ENCODE assay signal across 22 cellular contexts in the genomic region with DNA sequence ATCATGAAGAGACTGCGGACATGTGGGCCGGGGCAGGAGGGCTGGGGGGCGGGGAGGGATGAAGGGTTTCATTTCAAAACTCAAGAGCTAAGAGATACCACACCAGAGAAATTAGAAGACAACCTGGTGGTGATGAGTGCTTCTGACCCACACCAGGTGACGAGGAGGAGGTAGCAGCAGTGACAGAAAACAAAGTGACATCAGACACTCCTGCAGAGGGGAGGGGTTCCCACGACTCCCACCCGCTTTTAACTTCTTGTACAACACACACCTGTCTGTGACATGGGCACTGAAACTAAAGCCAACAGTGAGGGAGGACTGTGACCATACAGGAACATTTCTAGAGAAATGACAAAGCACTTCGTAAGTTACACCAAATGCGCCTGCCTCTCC.
DNase-seq lines count a peak whose midpoint lies in the region; ATAC-seq, FAIRE-seq and TF ChIP-seq lines count a peak whose summit lies in the region.
"Had no signal": no experiment of that assay in that cellular context is flagged by ENCODE, and none has a peak within 500 bp of the region (broad histone marks: within the 10 kb centered on the region; RNA-seq: fewer than 3 reads in every experiment).

No MANE protein-coding gene starts in this region.

- no peak for TF ChIP-seq RAD21 in K562 (CRISPR knock-in tag; conservative IDR thresholded peaks at IDR 0.05 in 1 of 2, IDR thresholded peaks at IDR 0.05 in 1 of 2)

- peaks cover 100% of the 10 kb centered on the region for H3K79me2 ChIP-seq in K562 (ENCODE audit: control insufficient read depth, insufficient read depth, low read length)

- no peak for TF ChIP-seq EP300 in K562 (IDR thresholded peaks at IDR 0.05; ENCODE audit: low read length)

- no peak overlapping the region for H3K4me3 Mint-ChIP-seq in T-helper 1 cell treated with Interleukin-12 subunit alpha and Interleukin-12 subunit beta and Interleukin-4 antibody, amounts not matched to agents 30 μg/mL and 1 μg/mL, for 36 hours
- peak overlapping the region in 1 of 8 donors; percentile 52 for H3K4me3 Mint-ChIP-seq in CD4-positive, alpha-beta memory T cell
- H3K4me3 Mint-ChIP-seq in CD14-positive monocyte: no peak overlapping the region
- H3K4me3 Mint-ChIP-seq: activated CD4-positive, alpha-beta T cell treated with anti-CD3 and anti-CD28 coated beads, Interleukin-2, amount 10 ng/mL, durations not matched to agents 7 days and 5 days; activated naive CD8-positive, alpha-beta T cell treated with anti-CD3 and anti-CD28 coated beads, Interleukin-2, amount 10 ng/mL, durations not matched to agents 7 days and 5 days had no signal

- H4K20me1 ChIP-seq in K562 (replicated peaks; ENCODE audit: control insufficient read depth, insufficient read depth, low read length): peaks cover 84% of the 10 kb centered on the region

- no peaks in the 10 kb centered on the region for H3K27me3 ChIP-seq in CD4-positive, alpha-beta memory T cell (ENCODE audit: insufficient read depth, low read length)
- H3K27me3 ChIP-seq in K562 (ENCODE audit: control insufficient read depth in 2 of 2, insufficient read depth in 2 of 2, low read length in 2 of 2) (no peaks in the 10 kb centered on the region), neutrophil (no peaks in the 10 kb centered on the region), heart right ventricle (no peaks in the 10 kb centered on the region)
- H3K27me3 ChIP-seq: dorsolateral prefrontal cortex, thyroid gland had no signal

- intact Hi-C loops in CD4-positive, alpha-beta memory T cell (cut with micrococcal nuclease): no loop called here
- intact Hi-C loops in K562 (cut with micrococcal nuclease) (no loop called here), CD14-positive monocyte (cut with micrococcal nuclease) (no loop called here), heart right ventricle (cut with DNase I) (no loop called here)

- no peaks in the 10 kb centered on the region for H3K27me3 Mint-ChIP-seq in T-helper 1 cell treated with Interleukin-12 subunit alpha and Interleukin-12 subunit beta and Interleukin-4 antibody, amounts not matched to agents 30 μg/mL and 1 μg/mL, for 36 hours (ENCODE audit: low read depth)
- H3K27me3 Mint-ChIP-seq in CD4-positive, alpha-beta memory T cell: no peaks in the 10 kb centered on the region
- H3K27me3 Mint-ChIP-seq in CD14-positive monocyte (ENCODE audit: low read depth in 3 of 3): peaks cover 0 to 5% (median 4%) of the 10 kb centered on the region in 3 donors
- H3K27me3 Mint-ChIP-seq: activated CD4-positive, alpha-beta T cell treated with anti-CD3 and anti-CD28 coated beads, Interleukin-2, amount 10 ng/mL, durations not matched to agents 7 days and 5 days; activated naive CD8-positive, alpha-beta T cell treated with anti-CD3 and anti-CD28 coated beads, Interleukin-2, amount 10 ng/mL, durations not matched to agents 7 days and 5 days had no signal

- no peak overlapping the region for H3K9ac ChIP-seq in K562 (ENCODE audit: insufficient read depth in 1 of 2, low read depth in 2 of 2, low read length in 2 of 2)

- POLR2A ChIA-PET in CD4-positive, alpha-beta memory T cell (lab: Charles Lee; ENCODE audit: partially characterized antibody): no interaction called here
- POLR2A ChIA-PET in K562 (lab: Yijun Ruan, JAX): no interaction called here

- H2AFZ ChIP-seq in K562 (ENCODE audit: low read depth, low read length): no peak overlapping the region

- no peak for FAIRE-seq in K562 (lab: Jason Lieb, UNC)
- FAIRE-seq: GM18507 had no signal

- no peak for TF ChIP-seq CTCF in K562 (IDR thresholded peaks at IDR 0.05 in 2 of 3, conservative IDR thresholded peaks at IDR 0.05 in 1 of 3; ENCODE audit: insufficient read depth in 2 of 3, low read depth in 1 of 3, low read length in 3 of 3)
- no peak for TF ChIP-seq CTCF in neutrophil (IDR thresholded peaks at IDR 0.05)
- TF ChIP-seq CTCF in CD14-positive monocyte (IDR thresholded peaks at IDR 0.05): no peak
- TF ChIP-seq CTCF in heart right ventricle (IDR thresholded peaks at IDR 0.05): no peak

- 45% methylated on average over 7 of the region's 8 CpGs for WGBS in K562 (ENCODE audit: insufficient coverage, low coverage, missing lambda C conversion rate)
- 72 to 80% methylated on average over 8 of the region's 8 CpGs for WGBS in heart right ventricle, 2 donors

- ATAC-seq in K562 (peak; percentile 52), heart right ventricle (no peak)

- TF ChIP-seq POLR2A in K562 (conservative IDR thresholded peaks at IDR 0.05): no peak

- no peak overlapping the region; the same call in 1 of the 2 replicates for H3K4me2 ChIP-seq in K562 (ENCODE audit: insufficient read depth, low read length)

- peaks cover 7% of the 10 kb centered on the region for H3K36me3 Mint-ChIP-seq in T-helper 1 cell treated with Interleukin-12 subunit alpha and Interleukin-12 subunit beta and Interleukin-4 antibody, amounts not matched to agents 30 μg/mL and 1 μg/mL, for 36 hours (ENCODE audit: low read depth)
- H3K36me3 Mint-ChIP-seq in CD4-positive, alpha-beta memory T cell: peaks cover 11 to 16% of the 10 kb centered on the region in 2 donors
- H3K36me3 Mint-ChIP-seq in CD14-positive monocyte: peaks cover 10 to 24% of the 10 kb centered on the region in 2 donors

- no peak overlapping the region for H3K4me3 ChIP-seq in CD4-positive, alpha-beta memory T cell (ENCODE audit: low read length in 2 of 2)
- H3K4me3 ChIP-seq in K562 (no peak overlapping the region), neutrophil (ENCODE audit: low read depth in 1 of 2, low read length in 1 of 2) (no peak overlapping the region), heart right ventricle (no peak overlapping the region)
- H3K4me3 ChIP-seq: dorsolateral prefrontal cortex, lung, thyroid gland had no signal

- CTCF ChIA-PET in CD4-positive, alpha-beta memory T cell (lab: Charles Lee; ENCODE audit: partially characterized antibody): no interaction called here
- CTCF ChIA-PET in K562 (lab: Yijun Ruan, JAX; ENCODE audit: low intra/inter-chr PET ratio): no interaction called here

- BruUV-seq in K562 (replicated peaks; lab: Mats Ljungman, UMichigan): no TSS peak

- in situ Hi-C loops in K562 (cut with MboI): no loop called here

- peaks cover 43% of the 10 kb centered on the region for H3K4me1 Mint-ChIP-seq in T-helper 1 cell treated with Interleukin-12 subunit alpha and Interleukin-12 subunit beta and Interleukin-4 antibody, amounts not matched to agents 30 μg/mL and 1 μg/mL, for 36 hours (ENCODE audit: low read depth)
- H3K4me1 Mint-ChIP-seq in CD4-positive, alpha-beta memory T cell: peaks cover 44 to 94% (median 72%) of the 10 kb centered on the region in 4 donors
- H3K4me1 Mint-ChIP-seq in CD14-positive monocyte: peaks cover 20% of the 10 kb centered on the region

- no peak overlapping the region for H3K27ac ChIP-seq in CD4-positive, alpha-beta memory T cell (ENCODE audit: low read depth, low read length)
- H3K27ac ChIP-seq in K562 (ENCODE audit: extremely low read depth, low read depth, low read length) (no peak overlapping the region; the same call in 2 of the 3 replicates), neutrophil (peak overlapping the region; percentile 10), heart right ventricle (peak overlapping the region in 2 of 10 donors; percentile 8 to 25), substantia nigra (ENCODE audit: low read depth, low read length, poor library complexity, severe bottlenecking) (no peak overlapping the region)
- H3K27ac ChIP-seq: 22Rv1, HL-60, thyroid gland had no signal

- no peaks in the 10 kb centered on the region for H3K36me3 ChIP-seq in CD4-positive, alpha-beta memory T cell (ENCODE audit: insufficient read depth, low read length)
- H3K36me3 ChIP-seq in K562 (ENCODE audit: control insufficient read depth, insufficient read depth, low read length) (peaks cover 18% of the 10 kb centered on the region), neutrophil (no peaks in the 10 kb centered on the region), heart right ventricle (no peaks in the 10 kb centered on the region)
- H3K36me3 ChIP-seq: thyroid gland had no signal

- H3K9me3 Mint-ChIP-seq in T-helper 1 cell treated with Interleukin-12 subunit alpha and Interleukin-12 subunit beta and Interleukin-4 antibody, amounts not matched to agents 30 μg/mL and 1 μg/mL, for 36 hours: peaks cover 5% of the 10 kb centered on the region
- H3K9me3 Mint-ChIP-seq in CD4-positive, alpha-beta memory T cell: peaks cover 0 to 5% (median 0%) of the 10 kb centered on the region in 8 donors
- peaks cover 7 to 15% (median 11%) of the 10 kb centered on the region in 7 donors for H3K9me3 Mint-ChIP-seq in CD14-positive monocyte

- H3K9me1 ChIP-seq in K562 (ENCODE audit: control insufficient read depth, insufficient read depth, low read length): peaks cover 14% of the 10 kb centered on the region

- no peak for DNase-seq in T-helper 1 cell
- no peak for DNase-seq in CD4-positive, alpha-beta memory T cell
- DNase-seq in K562 (ENCODE audit: extremely low read depth in 1 of 4, low spot score in 3 of 4): no peak
- no peak for DNase-seq in CD14-positive monocyte (ENCODE audit: low spot score)
- no peak for DNase-seq in heart right ventricle
- DNase-seq in substantia nigra (lab: John Stamatoyannopoulos, UW): no peak
- DNase-seq: activated CD4-positive, alpha-beta T cell treated with anti-CD3 and anti-CD28 coated beads, Interleukin-2, amount 10 ng/mL, durations not matched to agents 7 days and 5 days; activated naive CD8-positive, alpha-beta T cell treated with anti-CD3 and anti-CD28 coated beads, Interleukin-2, amount 10 ng/mL, durations not matched to agents 7 days and 5 days; cerebellar nuclear complex; dorsolateral prefrontal cortex; GDM1; NCI-H1092; NCI-H2029; NCI-H748 treated with DMSO at 0.1 percent for 48 hours; stimulated activated CD4-positive, alpha-beta T cell treated with anti-CD3 and anti-CD28 coated beads, Interleukin-1b, Interleukin-23, amount 100 ng/mL, for 48 hours; thyroid gland had no signal

- peak overlapping the region; percentile 21 for H3K27ac Mint-ChIP-seq in T-helper 1 cell treated with Interleukin-12 subunit alpha and Interleukin-12 subunit beta and Interleukin-4 antibody, amounts not matched to agents 30 μg/mL and 1 μg/mL, for 36 hours
- peak overlapping the region in 4 of 7 donors; percentile 25 to 72 (median 46) for H3K27ac Mint-ChIP-seq in CD4-positive, alpha-beta memory T cell
- peak overlapping the region in 3 of 7 donors; percentile 20 to 47 (median 31) for H3K27ac Mint-ChIP-seq in CD14-positive monocyte
- H3K27ac Mint-ChIP-seq: activated CD4-positive, alpha-beta T cell treated with anti-CD3 and anti-CD28 coated beads, Interleukin-2, amount 10 ng/mL, durations not matched to agents 7 days and 5 days had no signal

- no peaks in the 10 kb centered on the region for H3K9me3 ChIP-seq in CD4-positive, alpha-beta memory T cell (ENCODE audit: control insufficient read depth in 1 of 2, low read length in 2 of 2)
- no peaks in the 10 kb centered on the region for H3K9me3 ChIP-seq in K562 (replicated peaks; ENCODE audit: control insufficient read depth, insufficient read depth, low read depth, low read length)
- H3K9me3 ChIP-seq in neutrophil: no peaks in the 10 kb centered on the region
- H3K9me3 ChIP-seq in heart right ventricle: peaks cover 0 to 11% (median 0%) of the 10 kb centered on the region in 11 donors
- H3K9me3 ChIP-seq: thyroid gland had no signal

- H3K4me1 ChIP-seq in CD4-positive, alpha-beta memory T cell (ENCODE audit: insufficient read depth, low read length): peaks cover 68% of the 10 kb centered on the region
- H3K4me1 ChIP-seq in K562 (replicated peaks in 1 of 2; ENCODE audit: control insufficient read depth in 2 of 2, insufficient read depth in 2 of 2, low read length in 2 of 2) (peaks cover 22 to 32% of the 10 kb centered on the region in 2 experiments; a peak in 4 of 5 replicates), neutrophil (ENCODE audit: control insufficient read depth in 1 of 2, insufficient read depth in 1 of 2, low read depth in 1 of 2, low read length in 1 of 2) (peaks cover 8% of the 10 kb centered on the region in 2 experiments), heart right ventricle (peaks cover 22 to 85% (median 77%) of the 10 kb centered on the region in 9 donors)
